13 cellular contexts compared by ENCODE assay signal in genomic region chr18:57841568-57841967, GRCh38. TPM values are rescaled to one million over a fixed set of nuclear protein-coding genes. Genes with fewer than 3 reads are reported as not detected.
DNase-seq lines count a peak whose midpoint lies in the region; ATAC-seq lines count a peak whose summit lies in the region.
"Had no signal": no experiment of that assay in that cellular context is flagged by ENCODE, and none has a peak within 500 bp of the region (broad histone marks: within the 10 kb centered on the region; RNA-seq: fewer than 3 reads in every experiment).

No MANE protein-coding gene starts in this region.

- DNase-seq in activated naive CD4-positive, alpha-beta T cell treated with anti-CD3 and anti-CD28 coated beads, Interleukin-2, amount 50 U/mL, for 72 hours (ENCODE audit: low spot score in 2 of 2) = no peak
- no peak for DNase-seq in activated naive CD4-positive, alpha-beta T cell treated with anti-CD3 and anti-CD28 coated beads for 36 hours
- DNase-seq in OCI-M2 (lab: John Stamatoyannopoulos, UW; ENCODE audit: unreplicated experiment) = no peak
- no peak for DNase-seq in NOMO-1 treated with DMSO at 0.1 percent for 48 hours (lab: John Stamatoyannopoulos, UW; ENCODE audit: unreplicated experiment)
- DNase-seq in iPS-NIHi7 (ENCODE audit: extremely low spot score) = no peak
- DNase-seq: activated CD4-positive, alpha-beta T cell treated with anti-CD3 and anti-CD28 coated beads, Interleukin-2, amount 10 ng/mL, durations not matched to agents 7 days and 5 days; HCEC 1CT; Karpas-422; NCI-H446 had no signal

- CTCF ChIA-PET in activated naive CD4-positive, alpha-beta T cell treated with anti-CD3 and anti-CD28 coated beads for 36 hours (lab: Charles Lee) = interaction anchor here (0.6 kb wide), 1 partner anchor 51 kb away, joined by 3 read pairs; no protein-coding TSS in a partner anchor

- H3K27ac Mint-ChIP-seq in activated naive CD4-positive, alpha-beta T cell treated with anti-CD3 and anti-CD28 coated beads, Interleukin-2, amount 50 U/mL, for 72 hours = peak overlapping the region in 1 of 2 donors; percentile 8
- H3K27ac Mint-ChIP-seq in activated naive CD4-positive, alpha-beta T cell treated with anti-CD3 and anti-CD28 coated beads for 36 hours = no peak overlapping the region
- H3K27ac Mint-ChIP-seq in stimulated activated naive CD8-positive, alpha-beta T cell treated with anti-CD3 and anti-CD28 coated beads, Interleukin-15, Interleukin-2, amounts not matched to agents 100 ng/mL and 50 ng/mL, for 24 hours = peak overlapping the region; percentile 11
- H3K27ac Mint-ChIP-seq: activated CD4-positive, alpha-beta T cell treated with anti-CD3 and anti-CD28 coated beads, Interleukin-2, amount 10 ng/mL, durations not matched to agents 7 days and 5 days had no signal

- peaks cover 26% of the 10 kb centered on the region for H3K27me3 Mint-ChIP-seq in activated naive CD4-positive, alpha-beta T cell treated with anti-CD3 and anti-CD28 coated beads for 36 hours (ENCODE audit: low read depth)
- H3K27me3 Mint-ChIP-seq in stimulated activated naive CD8-positive, alpha-beta T cell treated with anti-CD3 and anti-CD28 coated beads, Interleukin-15, Interleukin-2, amounts not matched to agents 100 ng/mL and 50 ng/mL, for 24 hours = peaks cover 42% of the 10 kb centered on the region

- ATAC-seq in activated naive CD4-positive, alpha-beta T cell treated with anti-CD3 and anti-CD28 coated beads, Interleukin-2, amount 50 U/mL, for 72 hours = peak; percentile 19 to 67
- peak; percentile 44 for ATAC-seq in GM21528 (IDR thresholded peaks at IDR 0.05; ENCODE audit: low FRiP score, unreplicated experiment)
- peak; percentile 38 for ATAC-seq in HG03342 (IDR thresholded peaks at IDR 0.05; ENCODE audit: unreplicated experiment)

- H3K4me1 Mint-ChIP-seq in activated naive CD4-positive, alpha-beta T cell treated with anti-CD3 and anti-CD28 coated beads for 36 hours (ENCODE audit: low read depth) = peaks cover 25% of the 10 kb centered on the region
- peaks cover 47% of the 10 kb centered on the region for H3K4me1 Mint-ChIP-seq in stimulated activated naive CD8-positive, alpha-beta T cell treated with anti-CD3 and anti-CD28 coated beads, Interleukin-15, Interleukin-2, amounts not matched to agents 100 ng/mL and 50 ng/mL, for 24 hours (ENCODE audit: low read depth)
- H3K4me1 Mint-ChIP-seq: neural crest cell had no signal

- no peak overlapping the region for H3K4me3 Mint-ChIP-seq in activated naive CD4-positive, alpha-beta T cell treated with anti-CD3 and anti-CD28 coated beads for 36 hours
- H3K4me3 Mint-ChIP-seq in stimulated activated naive CD8-positive, alpha-beta T cell treated with anti-CD3 and anti-CD28 coated beads, Interleukin-15, Interleukin-2, amounts not matched to agents 100 ng/mL and 50 ng/mL, for 24 hours = peak overlapping the region; percentile 49
- H3K4me3 Mint-ChIP-seq: activated CD4-positive, alpha-beta T cell treated with anti-CD3 and anti-CD28 coated beads, Interleukin-2, amount 10 ng/mL, durations not matched to agents 7 days and 5 days; neural crest cell had no signal

- H3K36me3 Mint-ChIP-seq in activated naive CD4-positive, alpha-beta T cell treated with anti-CD3 and anti-CD28 coated beads, Interleukin-2, amount 50 U/mL, for 72 hours = peaks cover 8 to 12% of the 10 kb centered on the region in 2 donors
- no peaks in the 10 kb centered on the region for H3K36me3 Mint-ChIP-seq in activated naive CD4-positive, alpha-beta T cell treated with anti-CD3 and anti-CD28 coated beads for 36 hours (ENCODE audit: low read depth)
- H3K36me3 Mint-ChIP-seq in stimulated activated naive CD8-positive, alpha-beta T cell treated with anti-CD3 and anti-CD28 coated beads, Interleukin-15, Interleukin-2, amounts not matched to agents 100 ng/mL and 50 ng/mL, for 24 hours (ENCODE audit: low read depth) = no peaks in the 10 kb centered on the region

- H3K9me3 Mint-ChIP-seq in activated naive CD4-positive, alpha-beta T cell treated with anti-CD3 and anti-CD28 coated beads, Interleukin-2, amount 50 U/mL, for 72 hours = peaks cover 0 to 5% of the 10 kb centered on the region in 2 donors
- H3K9me3 Mint-ChIP-seq in activated naive CD4-positive, alpha-beta T cell treated with anti-CD3 and anti-CD28 coated beads for 36 hours = no peaks in the 10 kb centered on the region
- H3K9me3 Mint-ChIP-seq in stimulated activated naive CD8-positive, alpha-beta T cell treated with anti-CD3 and anti-CD28 coated beads, Interleukin-15, Interleukin-2, amounts not matched to agents 100 ng/mL and 50 ng/mL, for 24 hours = no peaks in the 10 kb centered on the region
- H3K9me3 Mint-ChIP-seq: neural crest cell had no signal

- intact Hi-C loops in activated naive CD4-positive, alpha-beta T cell treated with anti-CD3 and anti-CD28 coated beads for 36 hours (cut with micrococcal nuclease) = loop anchor here (1.0 kb wide), 1 partner anchor 8 kb away; no protein-coding TSS in a partner anchor

RNA-seq across cellular contexts. Expression of gene ATP8B1, which starts 38.5 kb away (rescaled TPM):
- total RNA-seq in activated naive CD4-positive, alpha-beta T cell treated with anti-CD3 and anti-CD28 coated beads, Interleukin-2, amount 50 U/mL, for 72 hours = not detected
- not detected for total RNA-seq in activated naive CD4-positive, alpha-beta T cell treated with anti-CD3 and anti-CD28 coated beads for 36 hours
- total RNA-seq: activated CD4-positive, alpha-beta T cell treated with anti-CD3 and anti-CD28 coated beads, Interleukin-2, amount 10 ng/mL, durations not matched to agents 7 days and 5 days had no signal
